Comparison of ENCODE assay signal across 8 cellular contexts in genomic region chr19:56350416-56351045, GRCh38. TPM values are rescaled to one million over a fixed set of nuclear protein-coding genes. Genes with fewer than 3 reads are reported as not detected.
DNase-seq lines count a peak whose midpoint lies in the region; ATAC-seq and TF ChIP-seq lines count a peak whose summit lies in the region.

No MANE protein-coding gene starts in this region.

- TF ChIP-seq CTCF in epithelial cell of esophagus (IDR thresholded peaks at IDR 0.05; ENCODE audit: insufficient read depth, low read depth, low read length, missing control alignments) (peak; percentile 88), omental fat pad (IDR thresholded peaks at IDR 0.05) (no peak)

- no peaks in the 10 kb centered on the region for H3K4me1 Mint-ChIP-seq in activated CD4-positive, alpha-beta T cell treated with anti-CD3 and anti-CD28 coated beads for 36 hours

- peak; percentile 44 for ATAC-seq in activated CD4-positive, alpha-beta T cell treated with anti-CD3 and anti-CD28 coated beads for 36 hours
- ATAC-seq in omental fat pad (ENCODE audit: low FRiP score) (no peak), HG03025 (IDR thresholded peaks at IDR 0.05; ENCODE audit: low FRiP score, unreplicated experiment) (no peak), GM19452 (IDR thresholded peaks at IDR 0.05; ENCODE audit: unreplicated experiment) (no peak)

- CTCF ChIA-PET in activated CD4-positive, alpha-beta T cell treated with anti-CD3 and anti-CD28 coated beads for 36 hours (lab: Charles Lee) = interaction anchor here (0.6 to 3.3 kb wide), 4 partner anchors 79 to 98 kb away, joined by 3 to 20 read pairs (median 4); no protein-coding TSS in a partner anchor

- H3K4me3 ChIP-seq in epithelial cell of esophagus (ENCODE audit: low read length) = no peak overlapping the region

- H3K36me3 Mint-ChIP-seq in activated CD4-positive, alpha-beta T cell treated with anti-CD3 and anti-CD28 coated beads for 36 hours (ENCODE audit: low read depth) = no peaks in the 10 kb centered on the region

- POLR2A ChIA-PET in activated CD4-positive, alpha-beta T cell treated with anti-CD3 and anti-CD28 coated beads for 36 hours (lab: Charles Lee) = no interaction called here

- H3K4me3 Mint-ChIP-seq in activated CD4-positive, alpha-beta T cell treated with anti-CD3 and anti-CD28 coated beads for 36 hours = no peak overlapping the region

- no peak overlapping the region for H3K27ac Mint-ChIP-seq in activated CD4-positive, alpha-beta T cell treated with anti-CD3 and anti-CD28 coated beads for 36 hours

- intact Hi-C loops in activated CD4-positive, alpha-beta T cell treated with anti-CD3 and anti-CD28 coated beads for 36 hours (cut with DNase I, micrococcal nuclease) = loop anchor here (1.0 to 5.0 kb wide), 5 partner anchors 97 to 284 kb away; no protein-coding TSS in a partner anchor

- no peaks in the 10 kb centered on the region for H3K27me3 Mint-ChIP-seq in activated CD4-positive, alpha-beta T cell treated with anti-CD3 and anti-CD28 coated beads for 36 hours

- DNase-seq in activated CD4-positive, CD25-positive, alpha-beta regulatory T cell (lab: John Stamatoyannopoulos, UW) = peak; percentile 5 to 22 (median 8)
- DNase-seq in activated CD4-positive, CD25-positive, alpha-beta regulatory T cell treated with anti-CD3 and anti-CD28 coated beads, Interleukin-2, amount 50 U/mL, for 72 hours = no peak
- DNase-seq in NCI-H2107 (lab: John Stamatoyannopoulos, UW) (peak; percentile 8), epithelial cell of esophagus (ENCODE audit: low read depth) (peak; percentile 51), omental fat pad (ENCODE audit: low spot score) (peak; percentile 33)
- DNase-seq in activated CD4-positive, alpha-beta T cell treated with anti-CD3 and anti-CD28 coated beads for 36 hours = peak; percentile 69

- H3K9me3 Mint-ChIP-seq in activated CD4-positive, alpha-beta T cell treated with anti-CD3 and anti-CD28 coated beads for 36 hours (ENCODE audit: low read depth) = no peaks in the 10 kb centered on the region

RNA-seq across cellular contexts. Expression of gene ZSCAN5A, which starts 35.9 kb away (rescaled TPM):
- 1 to 10 TPM; 8.3 to 9.9 TPM for total RNA-seq in activated CD4-positive, alpha-beta T cell treated with anti-CD3 and anti-CD28 coated beads for 36 hours
- total RNA-seq in omental fat pad = 10 to 100 TPM in 1 of 4 donors, 1 to 10 TPM in 3; 5.9 to 10.3 (median 8.2) TPM

RNA-seq across cellular contexts. Expression of gene ZNF582, which starts 42.8 kb away (rescaled TPM):
- total RNA-seq in activated CD4-positive, alpha-beta T cell treated with anti-CD3 and anti-CD28 coated beads for 36 hours = 1 to 10 TPM in 1 of 2 experiments, under 1 TPM in 1; 0.98 to 1.8 TPM
- total RNA-seq in omental fat pad = 1 to 10 TPM; 4.2 to 7.9 (median 4.9) TPM

RNA-seq across cellular contexts. Expression of gene ZNF583, which starts 53.6 kb away (rescaled TPM):
- 1 to 10 TPM; 2.1 to 3.0 TPM for total RNA-seq in activated CD4-positive, alpha-beta T cell treated with anti-CD3 and anti-CD28 coated beads for 36 hours
- 10 to 100 TPM in 2 of 4 donors, 1 to 10 TPM in 2; 3.2 to 12.0 (median 7.6) TPM for total RNA-seq in omental fat pad
